19 cellular contexts compared by ENCODE assay signal in genomic region chr11:122322369-122322768, GRCh38.
DNase-seq lines count a peak whose midpoint lies in the region; ATAC-seq and TF ChIP-seq lines count a peak whose summit lies in the region.
"Had no signal": no experiment of that assay in that cellular context is flagged by ENCODE, and none has a peak within 500 bp of the region (broad histone marks: within the 10 kb centered on the region; RNA-seq: fewer than 3 reads in every experiment).

No MANE protein-coding gene starts in this region.

- peak; percentile 35 for ATAC-seq in body of pancreas
- peak; percentile 49 for ATAC-seq in left ventricle myocardium superior
- ATAC-seq: activated CD4-positive, CD25-positive, alpha-beta regulatory T cell treated with anti-CD3 and anti-CD28 coated beads, Interleukin-2, amount 50 U/mL, for 24 hours; natural killer cell; PC-3 had no signal

- no peaks in the 10 kb centered on the region for H3K4me1 ChIP-seq in body of pancreas
- H3K4me1 ChIP-seq in uterus = no peaks in the 10 kb centered on the region

- H3K27me3 ChIP-seq in body of pancreas (no peaks in the 10 kb centered on the region), uterus (no peaks in the 10 kb centered on the region)

- no peaks in the 10 kb centered on the region for H3K36me3 ChIP-seq in body of pancreas (replicated peaks in 1 of 2; ENCODE audit: insufficient read depth in 1 of 2, low read depth in 2 of 2)
- no peaks in the 10 kb centered on the region for H3K36me3 ChIP-seq in uterus

- H3K4me3 ChIP-seq in body of pancreas (no peak overlapping the region), uterus (no peak overlapping the region)

- H3K27ac ChIP-seq in body of pancreas (no peak overlapping the region), uterus (no peak overlapping the region)
- H3K27ac ChIP-seq: 22Rv1 had no signal

- TF ChIP-seq POLR2A in body of pancreas (IDR thresholded peaks at IDR 0.05) (no peak), uterus (IDR thresholded peaks at IDR 0.05) (no peak)

- DNase-seq in NOMO-1 (lab: John Stamatoyannopoulos, UW; ENCODE audit: unreplicated experiment in 2 of 2) = peak; percentile 5 to 36
- DNase-seq in NOMO-1 treated with dmso at 0.1 percent for 144 hours (lab: John Stamatoyannopoulos, UW; ENCODE audit: unreplicated experiment) = no peak
- DNase-seq in body of pancreas = peak in 1 of 4 donors; percentile 12
- DNase-seq in left ventricle myocardium superior = no peak
- DNase-seq in uterus = peak; percentile 22 to 28
- no peak for DNase-seq in pons (ENCODE audit: low spot score)
- no peak for DNase-seq in activated CD8-positive, alpha-beta memory T cell treated with anti-CD3 and anti-CD28 coated beads, Interleukin-2, amount 50 U/mL, for 48 hours
- no peak for DNase-seq in NCI-H524 treated with DMSO at 0.1 percent for 48 hours (lab: John Stamatoyannopoulos, UW)
- DNase-seq: activated effector memory CD4-positive, alpha-beta T cell treated with anti-CD3 and anti-CD28 coated beads, Interleukin-2, amount 50 U/mL, for 16 hours; amniotic stem cell; CD4-positive, alpha-beta memory T cell; immature natural killer cell; natural killer cell; NCI-H1105 treated with DMSO at 0.1 percent for 48 hours; NCI-H526 treated with DMSO at 0.1 percent for 48 hours; PC-3; stimulated activated CD8-positive, alpha-beta memory T cell treated with anti-CD3 and anti-CD28 coated beads, Interleukin-4, amount 100 ng/mL, for 48 hours had no signal

- H3K9me3 ChIP-seq in body of pancreas (no peaks in the 10 kb centered on the region), uterus (no peaks in the 10 kb centered on the region)

- WGBS in body of pancreas, 2 donors = 47 to 69% methylated on average over 3 of the region's 3 CpGs

- TF ChIP-seq CTCF in body of pancreas (IDR thresholded peaks at IDR 0.05) (no peak), uterus (IDR thresholded peaks at IDR 0.05) (no peak)

- intact Hi-C loops in body of pancreas (cut with DNase I) (no loop called here), left ventricle myocardium superior (cut with micrococcal nuclease) (no loop called here), uterus (cut with DNase I; ENCODE audit: low total_unique reads) (no loop called here)

Comparison
In these comparisons a context has a peak if more than half of its experiments do, and no peak if none do; other contexts are left out.
1. DNase-seq: peak in NOMO-1 (2 of 2) and uterus (2 of 2); none in NOMO-1 treated with dmso at 0.1 percent for 144 hours (single experiment), left ventricle myocardium superior (single experiment), pons (single experiment), activated CD8-positive, alpha-beta memory T cell treated with anti-CD3 and anti-CD28 coated beads, Interleukin-2, amount 50 U/mL, for 48 hours (single experiment) and NCI-H524 treated with DMSO at 0.1 percent for 48 hours (single experiment).